Comparison of ENCODE assay signal across 1 cellular context in genomic region chr14:77612011-77612620, GRCh38.
TF ChIP-seq lines count a peak whose summit lies in the region.

No MANE protein-coding gene starts in this region.

TF ChIP-seq in GM23338, 12 proteins besides CTCF, POLR2A, EP300 and RAD21 (continued from another document):
- no peak for TF ChIP-seq ZNF462 (CRISPR knock-in tag; IDR thresholded peaks at IDR 0.05)
- no peak for TF ChIP-seq STAT1 (IDR thresholded peaks at IDR 0.05; ENCODE audit: unreplicated experiment)
- no peak for TF ChIP-seq EZH2 (IDR thresholded peaks at IDR 0.05; ENCODE audit: low read depth, unreplicated experiment)
- TF ChIP-seq ZNF331 (CRISPR knock-in tag; IDR thresholded peaks at IDR 0.05; ENCODE audit: low read depth) = no peak
- no peak for TF ChIP-seq POLR2AphosphoS5 (IDR thresholded peaks at IDR 0.05; ENCODE audit: low read depth)
- TF ChIP-seq ETS1 (IDR thresholded peaks at IDR 0.05) = no peak
- TF ChIP-seq JUNB (IDR thresholded peaks at IDR 0.05; ENCODE audit: unreplicated experiment) = no peak
- no peak for TF ChIP-seq NANOG (IDR thresholded peaks at IDR 0.05; ENCODE audit: borderline replicate concordance)
- no peak for TF ChIP-seq EZH2phosphoT487 (IDR thresholded peaks at IDR 0.05; ENCODE audit: unreplicated experiment)
- TF ChIP-seq ZNF114 (CRISPR knock-in tag; IDR thresholded peaks at IDR 0.05) = no peak
- TF ChIP-seq CREB1 (CRISPR knock-in tag; IDR thresholded peaks at IDR 0.05; ENCODE audit: low read depth) = no peak
